ENCODE assay signal across 8 cellular contexts in genomic region chr7:8217200-8218068, GRCh38. TPM values are rescaled to one million over a fixed set of nuclear protein-coding genes. Genes with fewer than 3 reads are reported as not detected.
DNase-seq lines count a peak whose midpoint lies in the region; ATAC-seq, FAIRE-seq and TF ChIP-seq lines count a peak whose summit lies in the region.

No MANE protein-coding gene starts in this region.

- H3K79me2 ChIP-seq in neural progenitor cell (ENCODE audit: low read depth): no peaks in the 10 kb centered on the region

- FAIRE-seq in GM19239 (lab: Jason Lieb, UNC): peak; percentile 97

- H3K9ac ChIP-seq in neural progenitor cell: no peak overlapping the region

- H3K27me3 ChIP-seq in CD4-positive, CD25-positive, alpha-beta regulatory T cell (ENCODE audit: control insufficient read depth, insufficient read depth, low read length): no peaks in the 10 kb centered on the region
- H3K27me3 ChIP-seq in neural progenitor cell: no peaks in the 10 kb centered on the region

- peak; percentile 67 to 70 for ATAC-seq in CD4-positive, CD25-positive, alpha-beta regulatory T cell (ENCODE audit: low read depth in 2 of 2)
- ATAC-seq in esophagus mucosa: peak; percentile 63
- ATAC-seq in GM21737 (IDR thresholded peaks at IDR 0.05; ENCODE audit: unreplicated experiment): no peak

- no peak overlapping the region for H3K27ac Mint-ChIP-seq in CD4-positive, CD25-positive, alpha-beta regulatory T cell
- H3K27ac Mint-ChIP-seq in neural progenitor cell: no peak overlapping the region

- peak overlapping the region; percentile 59 for H2AFZ ChIP-seq in neural progenitor cell (replicated peaks)

- H3K9me3 Mint-ChIP-seq in CD4-positive, CD25-positive, alpha-beta regulatory T cell: no peaks in the 10 kb centered on the region
- H3K9me3 Mint-ChIP-seq in neural progenitor cell: no peaks in the 10 kb centered on the region

- no peaks in the 10 kb centered on the region for H3K36me3 ChIP-seq in CD4-positive, CD25-positive, alpha-beta regulatory T cell (ENCODE audit: control insufficient read depth, insufficient read depth, low read length)
- no peaks in the 10 kb centered on the region for H3K36me3 ChIP-seq in neural progenitor cell

- H3K27ac ChIP-seq in CD4-positive, CD25-positive, alpha-beta regulatory T cell (ENCODE audit: insufficient read depth, low read length, poor library complexity, severe bottlenecking): no peak overlapping the region
- H3K27ac ChIP-seq in neural progenitor cell: no peak overlapping the region

- H3K4me3 ChIP-seq in CD4-positive, CD25-positive, alpha-beta regulatory T cell (ENCODE audit: low read depth, low read length): peak overlapping the region; percentile 27
- no peak overlapping the region for H3K4me3 ChIP-seq in neural progenitor cell

- H3K9me3 ChIP-seq in CD4-positive, CD25-positive, alpha-beta regulatory T cell (ENCODE audit: control insufficient read depth in 2 of 2, low read length in 2 of 2): no peaks in the 10 kb centered on the region
- no peaks in the 10 kb centered on the region for H3K9me3 ChIP-seq in neural progenitor cell (ENCODE audit: low read depth)

- no peak overlapping the region for H3K4me2 ChIP-seq in neural progenitor cell

- H3K4me3 Mint-ChIP-seq in CD4-positive, CD25-positive, alpha-beta regulatory T cell: no peak overlapping the region
- H3K4me3 Mint-ChIP-seq in neural progenitor cell: no peak overlapping the region

- peaks cover 6% of the 10 kb centered on the region for H3K27me3 Mint-ChIP-seq in CD4-positive, CD25-positive, alpha-beta regulatory T cell
- H3K27me3 Mint-ChIP-seq in neural progenitor cell (ENCODE audit: insufficient read depth, low read depth): peaks cover 2% of the 10 kb centered on the region

- peak; percentile 11 to 82 (median 72) for DNase-seq in CD4-positive, CD25-positive, alpha-beta regulatory T cell
- DNase-seq in GM19239 (ENCODE audit: insufficient read length, low spot score) (peak; percentile 20), NCI-H146 (lab: John Stamatoyannopoulos, UW) (peak; percentile 74), SKM-1 treated with dmso at 0.1 percent for 144 hours (lab: John Stamatoyannopoulos, UW; ENCODE audit: unreplicated experiment) (peak; percentile 34), neural progenitor cell (ENCODE audit: low spot score) (peak; percentile 90), UCSD-AML1 (lab: John Stamatoyannopoulos, UW; ENCODE audit: unreplicated experiment) (no peak)

- TF ChIP-seq CTCF in neural progenitor cell (IDR thresholded peaks at IDR 0.05): peak; percentile 84

- no peaks in the 10 kb centered on the region for H3K36me3 Mint-ChIP-seq in CD4-positive, CD25-positive, alpha-beta regulatory T cell
- no peaks in the 10 kb centered on the region for H3K36me3 Mint-ChIP-seq in neural progenitor cell

- H3K4me1 ChIP-seq in CD4-positive, CD25-positive, alpha-beta regulatory T cell (ENCODE audit: control insufficient read depth, insufficient read depth, low read length, poor library complexity, severe bottlenecking): no peaks in the 10 kb centered on the region
- peaks cover 29% of the 10 kb centered on the region for H3K4me1 ChIP-seq in neural progenitor cell

- peaks cover 2 to 6% (median 4%) of the 10 kb centered on the region in 4 donors for H3K4me1 Mint-ChIP-seq in CD4-positive, CD25-positive, alpha-beta regulatory T cell
- peaks cover 43% of the 10 kb centered on the region for H3K4me1 Mint-ChIP-seq in neural progenitor cell

- peaks cover 18% of the 10 kb centered on the region for H3F3A ChIP-seq in neural progenitor cell (ENCODE audit: low read depth)

- H4K20me1 ChIP-seq in neural progenitor cell (ENCODE audit: low read depth): no peaks in the 10 kb centered on the region

RNA-seq across cellular contexts. Expression of gene ICA1, which starts 44.5 kb away (rescaled TPM):
- total RNA-seq in CD4-positive, CD25-positive, alpha-beta regulatory T cell: 11.3 TPM
- 10 to 100 TPM; 21.7 to 33.5 (median 26.7) TPM for polyA plus RNA-seq in CD4-positive, CD25-positive, alpha-beta regulatory T cell
- total RNA-seq in esophagus mucosa (9.4 TPM), neural progenitor cell (ENCODE audit: low replicate concordance) (5.8 and 13.1 TPM in 2 replicates)
